Comparison of ENCODE assay signal across 13 cellular contexts in genomic region chr17:37177234-37177633, GRCh38.
DNase-seq lines count a peak whose midpoint lies in the region; ATAC-seq and TF ChIP-seq lines count a peak whose summit lies in the region.
"Had no signal": no experiment of that assay in that cellular context is flagged by ENCODE, and none has a peak within 500 bp of the region (broad histone marks: within the 10 kb centered on the region; RNA-seq: fewer than 3 reads in every experiment).

No MANE protein-coding gene starts in this region.

- H3K27me3 ChIP-seq in dorsolateral prefrontal cortex, result no peaks in the 10 kb centered on the region

- DNase-seq in LHCN-M2 (ENCODE audit: low read depth) (peak; percentile 14), NCI-H2171 (lab: John Stamatoyannopoulos, UW) (peak; percentile 78), dorsolateral prefrontal cortex (no peak), pons (ENCODE audit: low spot score) (peak; percentile 75), SKM-1 treated with dmso at 0.1 percent for 144 hours (lab: John Stamatoyannopoulos, UW; ENCODE audit: unreplicated experiment) (no peak)
- DNase-seq: activated CD4-positive, alpha-beta T cell treated with anti-CD3 and anti-CD28 coated beads, Interleukin-2, amount 50 U/mL, for 48 hours; MM.1S; stimulated activated naive CD8-positive, alpha-beta T cell treated with anti-CD3 and anti-CD28 coated beads, Interleukin-15, amount 100 ng/mL, for 72 hours; T-helper 2 cell had no signal

- intact Hi-C loops in dorsolateral prefrontal cortex (cut with DNase I), result loop anchor here (10.0 kb wide), 2 partner anchors 62 to 232 kb away; partner anchors contain the start of gene AATF (in 1 of the 2)

- ATAC-seq in GM21723 (IDR thresholded peaks at IDR 0.05; ENCODE audit: unreplicated experiment) (no peak), GM21381 (IDR thresholded peaks at IDR 0.05; ENCODE audit: unreplicated experiment) (no peak)
- ATAC-seq: activated T-helper 17 cell treated with anti-CD3 and anti-CD28 coated beads, Interleukin-2, amount 50 U/mL, for 72 hours; stimulated activated naive CD8-positive, alpha-beta T cell treated with anti-CD3 and anti-CD28 coated beads, Interleukin-15, amount 100 ng/mL, for 72 hours had no signal

- H3K4me3 ChIP-seq in dorsolateral prefrontal cortex, result peak overlapping the region in 18 of 59 donors; percentile 1 to 48 (median 18)

- peak overlapping the region; percentile 41 to 95 (median 84) for H3K27ac ChIP-seq in dorsolateral prefrontal cortex
- H3K27ac ChIP-seq: HL-60 had no signal

- TF ChIP-seq CTCF in dorsolateral prefrontal cortex (IDR thresholded peaks at IDR 0.05 in 54 of 56, conservative IDR thresholded peaks at IDR 0.05 in 2 of 56; ENCODE audit: low read depth in 1 of 56, partially characterized antibody in 56 of 56), result no peak

Comparison
In these comparisons a context has a peak if more than half of its experiments do, and no peak if none do; other contexts are left out.
1. DNase-seq: peak in LHCN-M2 (single experiment), NCI-H2171 (single experiment) and pons (single experiment); none in dorsolateral prefrontal cortex (0 of 10) and SKM-1 treated with dmso at 0.1 percent for 144 hours (single experiment).